Comparison of ENCODE assay signal across 23 cellular contexts in genomic region chr3:65745306-65745705, GRCh38.
"Had no signal": no experiment of that assay in that cellular context is flagged by ENCODE, and none has a peak within 500 bp of the region (broad histone marks: within the 10 kb centered on the region; RNA-seq: fewer than 3 reads in every experiment).

No MANE protein-coding gene starts in this region.

- DNase-seq: KBM-7, MV-4-11, NCI-H1048, NCI-H1105, NCI-H1417, NCI-H1436 treated with DMSO at 0.1 percent for 48 hours, NCI-H1694, NCI-H187 treated with DMSO at 0.1 percent for 48 hours, NCI-H2029 treated with DMSO at 0.1 percent for 48 hours, NCI-H226, NCI-H446, NCI-H510A, NCI-H524 treated with DMSO at 0.1 percent for 48 hours, NCI-H69, NCI-H774, Right ventricle myocardium superior, RPMI8226, SIG-M5 had no signal

- H3K36me3 ChIP-seq: SJSA1 had no signal

- H3K4me3 ChIP-seq: SJSA1, SK-N-MC had no signal

- FAIRE-seq: HTR-8/SVneo, RCC 7860 had no signal

- H3K27ac ChIP-seq: HL-60, SJSA1, SK-N-MC had no signal

- H3K27me3 ChIP-seq: SJSA1 had no signal

- H3K9me3 ChIP-seq: SJSA1 had no signal
